Comparison of ENCODE assay signal across 1 cellular context in the genomic region with DNA sequence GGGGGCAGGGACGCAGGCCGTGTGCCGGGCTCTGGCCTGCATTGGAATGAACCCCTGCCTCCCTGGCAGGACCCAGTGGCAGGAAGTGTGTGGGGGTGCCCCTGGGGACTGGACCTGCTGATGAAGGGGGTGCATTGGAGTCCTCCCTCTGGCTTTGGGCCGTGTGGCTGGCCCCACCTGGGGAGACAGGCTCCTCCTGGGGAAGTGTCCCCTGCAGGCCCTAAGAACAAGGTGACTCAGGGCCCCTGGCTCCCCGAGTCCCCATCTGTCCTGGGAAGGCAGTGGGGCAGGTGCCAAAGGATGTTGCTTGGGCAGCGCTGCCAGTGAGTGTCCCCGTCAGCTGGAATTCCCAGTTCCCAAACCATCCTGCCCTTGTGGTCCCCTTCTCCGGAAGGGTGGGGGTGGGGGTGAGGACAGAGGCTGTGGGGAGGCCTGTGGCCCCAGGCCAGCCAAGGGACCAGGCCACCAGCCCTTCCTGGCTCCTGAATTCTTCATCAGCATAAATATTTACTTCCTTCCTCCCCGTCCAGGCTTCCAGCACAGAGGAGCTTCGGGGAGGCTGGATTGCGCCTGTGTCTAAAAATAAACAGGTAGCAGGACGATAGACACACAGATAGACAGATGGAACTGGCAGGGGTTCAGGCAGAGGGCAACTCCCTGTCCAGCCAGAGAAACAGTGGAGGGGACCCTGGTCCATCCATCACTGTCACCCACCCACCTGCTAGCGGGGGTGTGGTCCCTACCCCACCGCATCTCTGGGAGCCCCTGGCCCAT.
TF ChIP-seq lines count a peak whose summit lies in the region.

No MANE protein-coding gene starts in this region.

TF ChIP-seq in HepG2, 621 proteins besides CTCF, POLR2A, EP300 and RAD21 (continued from another document and continues in another):
- TF ChIP-seq, protein P1, sequence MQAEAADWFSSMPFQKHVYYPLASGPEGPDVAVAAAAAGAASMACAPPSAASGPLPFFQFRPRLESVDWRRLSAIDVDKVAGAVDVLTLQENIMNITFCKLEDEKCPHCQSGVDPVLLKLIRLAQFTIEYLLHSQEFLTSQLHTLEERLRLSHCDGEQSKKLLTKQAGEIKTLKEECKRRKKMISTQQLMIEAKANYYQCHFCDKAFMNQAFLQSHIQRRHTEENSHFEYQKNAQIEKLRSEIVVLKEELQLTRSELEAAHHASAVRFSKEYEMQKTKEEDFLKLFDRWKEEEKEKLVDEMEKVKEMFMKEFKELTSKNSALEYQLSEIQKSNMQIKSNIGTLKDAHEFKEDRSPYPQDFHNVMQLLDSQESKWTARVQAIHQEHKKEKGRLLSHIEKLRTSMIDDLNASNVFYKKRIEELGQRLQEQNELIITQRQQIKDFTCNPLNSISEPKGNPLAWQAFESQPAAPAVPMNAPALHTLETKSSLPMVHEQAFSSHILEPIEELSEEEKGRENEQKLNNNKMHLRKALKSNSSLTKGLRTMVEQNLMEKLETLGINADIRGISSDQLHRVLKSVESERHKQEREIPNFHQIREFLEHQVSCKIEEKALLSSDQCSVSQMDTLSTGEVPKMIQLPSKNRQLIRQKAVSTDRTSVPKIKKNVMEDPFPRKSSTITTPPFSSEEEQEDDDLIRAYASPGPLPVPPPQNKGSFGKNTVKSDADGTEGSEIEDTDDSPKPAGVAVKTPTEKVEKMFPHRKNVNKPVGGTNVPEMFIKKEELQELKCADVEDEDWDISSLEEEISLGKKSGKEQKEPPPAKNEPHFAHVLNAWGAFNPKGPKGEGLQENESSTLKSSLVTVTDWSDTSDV (CRISPR knock-in tag; IDR thresholded peaks at IDR 0.05) = no peak
- TF ChIP-seq, protein P2, sequence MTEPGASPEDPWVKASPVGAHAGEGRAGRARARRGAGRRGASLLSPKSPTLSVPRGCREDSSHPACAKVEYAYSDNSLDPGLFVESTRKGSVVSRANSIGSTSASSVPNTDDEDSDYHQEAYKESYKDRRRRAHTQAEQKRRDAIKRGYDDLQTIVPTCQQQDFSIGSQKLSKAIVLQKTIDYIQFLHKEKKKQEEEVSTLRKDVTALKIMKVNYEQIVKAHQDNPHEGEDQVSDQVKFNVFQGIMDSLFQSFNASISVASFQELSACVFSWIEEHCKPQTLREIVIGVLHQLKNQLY (CRISPR knock-in tag; IDR thresholded peaks at IDR 0.05) = no peak
- TF ChIP-seq ATF1 (CRISPR knock-in tag; IDR thresholded peaks at IDR 0.05) = no peak
- peak; percentile 1; the same call in 1 of the 2 replicates for TF ChIP-seq ZNF501 (CRISPR knock-in tag; IDR thresholded peaks at IDR 0.05)
- no peak for TF ChIP-seq ZBTB39 (CRISPR knock-in tag; IDR thresholded peaks at IDR 0.05)
- TF ChIP-seq ATM (IDR thresholded peaks at IDR 0.05; ENCODE audit: borderline replicate concordance) = no peak
- 0 out of 2 replicates have a peak, but pooled peaks have one; percentile 5 for TF ChIP-seq ZNF34 (CRISPR knock-in tag; IDR thresholded peaks at IDR 0.05; ENCODE audit: borderline replicate concordance)
- peak; percentile 55; the same call in 1 of the 2 replicates for TF ChIP-seq MEIS2 (CRISPR knock-in tag; IDR thresholded peaks at IDR 0.05)
- TF ChIP-seq ZNF329 (CRISPR knock-in tag; IDR thresholded peaks at IDR 0.05; ENCODE audit: low read depth) = no peak
- TF ChIP-seq HOXD1 (CRISPR knock-in tag; IDR thresholded peaks at IDR 0.05) = peak; percentile 78
- TF ChIP-seq DBP (CRISPR knock-in tag; IDR thresholded peaks at IDR 0.05; ENCODE audit: not compliant biosample characterization) = no peak
- TF ChIP-seq, protein P3, sequence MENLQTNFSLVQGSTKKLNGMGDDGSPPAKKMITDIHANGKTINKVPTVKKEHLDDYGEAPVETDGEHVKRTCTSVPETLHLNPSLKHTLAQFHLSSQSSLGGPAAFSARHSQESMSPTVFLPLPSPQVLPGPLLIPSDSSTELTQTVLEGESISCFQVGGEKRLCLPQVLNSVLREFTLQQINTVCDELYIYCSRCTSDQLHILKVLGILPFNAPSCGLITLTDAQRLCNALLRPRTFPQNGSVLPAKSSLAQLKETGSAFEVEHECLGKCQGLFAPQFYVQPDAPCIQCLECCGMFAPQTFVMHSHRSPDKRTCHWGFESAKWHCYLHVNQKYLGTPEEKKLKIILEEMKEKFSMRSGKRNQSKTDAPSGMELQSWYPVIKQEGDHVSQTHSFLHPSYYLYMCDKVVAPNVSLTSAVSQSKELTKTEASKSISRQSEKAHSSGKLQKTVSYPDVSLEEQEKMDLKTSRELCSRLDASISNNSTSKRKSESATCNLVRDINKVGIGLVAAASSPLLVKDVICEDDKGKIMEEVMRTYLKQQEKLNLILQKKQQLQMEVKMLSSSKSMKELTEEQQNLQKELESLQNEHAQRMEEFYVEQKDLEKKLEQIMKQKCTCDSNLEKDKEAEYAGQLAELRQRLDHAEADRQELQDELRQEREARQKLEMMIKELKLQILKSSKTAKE (CRISPR knock-in tag; IDR thresholded peaks at IDR 0.05; ENCODE audit: borderline replicate concordance) = peak; percentile 80
- peak; percentile 34; the same call in 1 of the 2 replicates for TF ChIP-seq FOXA3 (CRISPR knock-in tag; IDR thresholded peaks at IDR 0.05)
- TF ChIP-seq, protein P4, sequence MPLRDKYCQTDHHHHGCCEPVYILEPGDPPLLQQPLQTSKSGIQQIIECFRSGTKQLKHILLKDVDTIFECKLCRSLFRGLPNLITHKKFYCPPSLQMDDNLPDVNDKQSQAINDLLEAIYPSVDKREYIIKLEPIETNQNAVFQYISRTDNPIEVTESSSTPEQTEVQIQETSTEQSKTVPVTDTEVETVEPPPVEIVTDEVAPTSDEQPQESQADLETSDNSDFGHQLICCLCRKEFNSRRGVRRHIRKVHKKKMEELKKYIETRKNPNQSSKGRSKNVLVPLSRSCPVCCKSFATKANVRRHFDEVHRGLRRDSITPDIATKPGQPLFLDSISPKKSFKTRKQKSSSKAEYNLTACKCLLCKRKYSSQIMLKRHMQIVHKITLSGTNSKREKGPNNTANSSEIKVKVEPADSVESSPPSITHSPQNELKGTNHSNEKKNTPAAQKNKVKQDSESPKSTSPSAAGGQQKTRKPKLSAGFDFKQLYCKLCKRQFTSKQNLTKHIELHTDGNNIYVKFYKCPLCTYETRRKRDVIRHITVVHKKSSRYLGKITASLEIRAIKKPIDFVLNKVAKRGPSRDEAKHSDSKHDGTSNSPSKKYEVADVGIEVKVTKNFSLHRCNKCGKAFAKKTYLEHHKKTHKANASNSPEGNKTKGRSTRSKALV (CRISPR knock-in tag; IDR thresholded peaks at IDR 0.05) = no peak
- no peak for TF ChIP-seq ZNF850 (CRISPR knock-in tag; conservative IDR thresholded peaks at IDR 0.05)
- TF ChIP-seq, protein P5, sequence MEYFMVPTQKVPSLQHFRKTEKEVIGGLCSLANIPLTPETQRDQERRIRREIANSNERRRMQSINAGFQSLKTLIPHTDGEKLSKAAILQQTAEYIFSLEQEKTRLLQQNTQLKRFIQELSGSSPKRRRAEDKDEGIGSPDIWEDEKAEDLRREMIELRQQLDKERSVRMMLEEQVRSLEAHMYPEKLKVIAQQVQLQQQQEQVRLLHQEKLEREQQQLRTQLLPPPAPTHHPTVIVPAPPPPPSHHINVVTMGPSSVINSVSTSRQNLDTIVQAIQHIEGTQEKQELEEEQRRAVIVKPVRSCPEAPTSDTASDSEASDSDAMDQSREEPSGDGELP (IDR thresholded peaks at IDR 0.05; ENCODE audit: borderline replicate concordance, low read depth) = peak; percentile 8; the same call in 1 of the 2 replicates
- peak; percentile 47 for TF ChIP-seq AGO1 (IDR thresholded peaks at IDR 0.05; ENCODE audit: low read depth, low read length, poor library complexity, severe bottlenecking)
- TF ChIP-seq, protein P6, sequence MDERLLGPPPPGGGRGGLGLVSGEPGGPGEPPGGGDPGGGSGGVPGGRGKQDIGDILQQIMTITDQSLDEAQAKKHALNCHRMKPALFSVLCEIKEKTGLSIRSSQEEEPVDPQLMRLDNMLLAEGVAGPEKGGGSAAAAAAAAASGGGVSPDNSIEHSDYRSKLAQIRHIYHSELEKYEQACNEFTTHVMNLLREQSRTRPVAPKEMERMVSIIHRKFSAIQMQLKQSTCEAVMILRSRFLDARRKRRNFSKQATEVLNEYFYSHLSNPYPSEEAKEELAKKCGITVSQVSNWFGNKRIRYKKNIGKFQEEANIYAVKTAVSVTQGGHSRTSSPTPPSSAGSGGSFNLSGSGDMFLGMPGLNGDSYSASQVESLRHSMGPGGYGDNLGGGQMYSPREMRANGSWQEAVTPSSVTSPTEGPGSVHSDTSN (CRISPR knock-in tag; IDR thresholded peaks at IDR 0.05) = no peak
- TF ChIP-seq ZNF639 (CRISPR knock-in tag; conservative IDR thresholded peaks at IDR 0.05) = no peak
- TF ChIP-seq IKZF4 (CRISPR knock-in tag; IDR thresholded peaks at IDR 0.05; ENCODE audit: borderline replicate concordance, low read depth, not compliant biosample characterization) = no peak
- no peak for TF ChIP-seq ZZZ3 (CRISPR knock-in tag; IDR thresholded peaks at IDR 0.05; ENCODE audit: borderline replicate concordance)
- TF ChIP-seq ZXDC (CRISPR knock-in tag; IDR thresholded peaks at IDR 0.05) = no peak
- TF ChIP-seq XBP1 (CRISPR knock-in tag; IDR thresholded peaks at IDR 0.05) = no peak
- no peak for TF ChIP-seq HDAC6 (IDR thresholded peaks at IDR 0.05; ENCODE audit: low read depth, low read length)
- no peak for TF ChIP-seq ZSCAN31 (CRISPR knock-in tag; IDR thresholded peaks at IDR 0.05; ENCODE audit: low read depth)
- 0 out of 2 replicates have a peak, but pooled peaks have one; percentile 1 for TF ChIP-seq ZNF792 (CRISPR knock-in tag; IDR thresholded peaks at IDR 0.05)
- no peak for TF ChIP-seq FOXM1 (CRISPR knock-in tag; IDR thresholded peaks at IDR 0.05)
- no peak for TF ChIP-seq ONECUT2 (CRISPR knock-in tag; IDR thresholded peaks at IDR 0.05)
- TF ChIP-seq ZSCAN25 (CRISPR knock-in tag; IDR thresholded peaks at IDR 0.05) = no peak
- TF ChIP-seq, protein P7, sequence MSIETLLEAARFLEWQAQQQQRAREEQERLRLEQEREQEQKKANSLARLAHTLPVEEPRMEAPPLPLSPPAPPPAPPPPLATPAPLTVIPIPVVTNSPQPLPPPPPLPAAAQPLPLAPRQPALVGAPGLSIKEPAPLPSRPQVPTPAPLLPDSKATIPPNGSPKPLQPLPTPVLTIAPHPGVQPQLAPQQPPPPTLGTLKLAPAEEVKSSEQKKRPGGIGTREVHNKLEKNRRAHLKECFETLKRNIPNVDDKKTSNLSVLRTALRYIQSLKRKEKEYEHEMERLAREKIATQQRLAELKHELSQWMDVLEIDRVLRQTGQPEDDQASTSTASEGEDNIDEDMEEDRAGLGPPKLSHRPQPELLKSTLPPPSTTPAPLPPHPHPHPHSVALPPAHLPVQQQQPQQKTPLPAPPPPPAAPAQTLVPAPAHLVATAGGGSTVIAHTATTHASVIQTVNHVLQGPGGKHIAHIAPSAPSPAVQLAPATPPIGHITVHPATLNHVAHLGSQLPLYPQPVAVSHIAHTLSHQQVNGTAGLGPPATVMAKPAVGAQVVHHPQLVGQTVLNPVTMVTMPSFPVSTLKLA (IDR thresholded peaks at IDR 0.05) = no peak
- no peak for TF ChIP-seq ZNF331 (CRISPR knock-in tag; IDR thresholded peaks at IDR 0.05)
